ENCODE assay signal across 14 cellular contexts in genomic region chr6:156839591-156840001, GRCh38.
DNase-seq lines count a peak whose midpoint lies in the region; ATAC-seq, FAIRE-seq and TF ChIP-seq lines count a peak whose summit lies in the region.
"Had no signal": no experiment of that assay in that cellular context is flagged by ENCODE, and none has a peak within 500 bp of the region (broad histone marks: within the 10 kb centered on the region; RNA-seq: fewer than 3 reads in every experiment).

No MANE protein-coding gene starts in this region.

- H3K23me2 ChIP-seq in H9 (ENCODE audit: insufficient read length, low read depth, low read length, poor library complexity, severe bottlenecking) = no peaks in the 10 kb centered on the region

- H3K9me3 Mint-ChIP-seq in H9 = no peaks in the 10 kb centered on the region
- H3K9me3 Mint-ChIP-seq in stimulated activated effector memory CD8-positive, alpha-beta T cell treated with anti-CD3 and anti-CD28 coated beads, Interleukin-12 subunit alpha, Interleukin-12 subunit beta, amount 100 ng/mL, for 72 hours = no peaks in the 10 kb centered on the region
- H3K9me3 Mint-ChIP-seq in type B pancreatic cell = peaks cover 4% of the 10 kb centered on the region
- no peaks in the 10 kb centered on the region for H3K9me3 Mint-ChIP-seq in naive thymus-derived CD4-positive, alpha-beta T cell
- H3K9me3 Mint-ChIP-seq: activated CD4-positive, alpha-beta T cell treated with anti-CD3 and anti-CD28 coated beads, Interleukin-2, amount 10 ng/mL, durations not matched to agents 24 days and 14 days had no signal

- H3K9ac ChIP-seq in H9 (ENCODE audit: extremely low read depth, insufficient read length, low read length) (no peak overlapping the region), K562 (ENCODE audit: insufficient read depth in 1 of 2, low read depth in 2 of 2, low read length in 2 of 2) (peak overlapping the region in 1 of 2 experiments; percentile 21; a peak in 1 of 4 replicates)

- WGBS in H9 (ENCODE audit: extremely low coverage, insufficient read length, low lambda C conversion rate) = no CpG with 5 or more reads among the region's 9 CpGs
- WGBS in K562 (ENCODE audit: insufficient coverage, low coverage, missing lambda C conversion rate) = 19% methylated on average over 9 of the region's 9 CpGs

- no peak for TF ChIP-seq CTCF in H9 (conservative IDR thresholded peaks at IDR 0.05)
- no peak for TF ChIP-seq CTCF in K562 (IDR thresholded peaks at IDR 0.05 in 2 of 3, conservative IDR thresholded peaks at IDR 0.05 in 1 of 3; ENCODE audit: insufficient read depth in 2 of 3, low read depth in 1 of 3, low read length in 3 of 3)
- TF ChIP-seq CTCF in type B pancreatic cell (conservative IDR thresholded peaks at IDR 0.05) = no peak

- H3K27ac ChIP-seq in H9 (ENCODE audit: insufficient read length, low read depth, low read length) (no peak overlapping the region), K562 (ENCODE audit: extremely low read depth, low read depth, low read length) (peak overlapping the region; percentile 29; the same call in 2 of the 3 replicates)
- H3K27ac ChIP-seq in naive thymus-derived CD4-positive, alpha-beta T cell (ENCODE audit: low read depth, low read length) = no peak overlapping the region

- no peak overlapping the region for H2AFZ ChIP-seq in H9 (ENCODE audit: low read length)
- no peak overlapping the region for H2AFZ ChIP-seq in K562 (ENCODE audit: low read depth, low read length)

- no peak overlapping the region for H3T11ph ChIP-seq in H9 (ENCODE audit: low read length)

- no peaks in the 10 kb centered on the region for H3K27me3 ChIP-seq in H9 (ENCODE audit: insufficient read depth, low read length)
- H3K27me3 ChIP-seq in K562 (ENCODE audit: control insufficient read depth in 2 of 2, insufficient read depth in 2 of 2, low read length in 2 of 2) = no peaks in the 10 kb centered on the region
- no peaks in the 10 kb centered on the region for H3K27me3 ChIP-seq in naive thymus-derived CD4-positive, alpha-beta T cell (ENCODE audit: control insufficient read depth in 2 of 2, insufficient read depth in 2 of 2, low read length in 2 of 2)

- H3K56ac ChIP-seq in H9 (ENCODE audit: insufficient read length, low read depth, low read length) = no peak overlapping the region

- no peak; the same call in 1 of the 2 replicates for TF ChIP-seq EP300 in K562 (IDR thresholded peaks at IDR 0.05; ENCODE audit: low read length)

- no peak overlapping the region for H2BK120ac ChIP-seq in H9 (ENCODE audit: low read depth, low read length, poor library complexity, severe bottlenecking)

- in situ Hi-C loops in K562 (cut with MboI) = no loop called here

- BruUV-seq in K562 (replicated peaks; lab: Mats Ljungman, UMichigan) = no TSS peak

- TF ChIP-seq POLR2A in K562 (conservative IDR thresholded peaks at IDR 0.05) = no peak

- no peak overlapping the region for H4K91ac ChIP-seq in H9 (ENCODE audit: insufficient read length, low read depth, low read length)

- H4K20me1 ChIP-seq in H9 (ENCODE audit: control insufficient read depth, insufficient read depth, insufficient read length) (no peaks in the 10 kb centered on the region), K562 (replicated peaks; ENCODE audit: control insufficient read depth, insufficient read depth, low read length) (peaks cover 18% of the 10 kb centered on the region)

- H3K4me3 ChIP-seq in K562 = no peak overlapping the region
- H3K4me3 ChIP-seq in naive thymus-derived CD4-positive, alpha-beta T cell (ENCODE audit: low read length) = no peak overlapping the region

- peaks cover 4% of the 10 kb centered on the region; the same call in 1 of the 3 replicates for H3K36me3 ChIP-seq in K562 (ENCODE audit: control insufficient read depth, insufficient read depth, low read length)
- no peaks in the 10 kb centered on the region for H3K36me3 ChIP-seq in naive thymus-derived CD4-positive, alpha-beta T cell (ENCODE audit: control insufficient read depth in 2 of 3, insufficient read depth in 3 of 3, low read length in 3 of 3)

- H3K79me1 ChIP-seq in H9 (ENCODE audit: insufficient read depth, low read depth, low read length, poor library complexity, severe bottlenecking) = peaks cover 5% of the 10 kb centered on the region

- no peak overlapping the region for H2AK5ac ChIP-seq in H9 (ENCODE audit: insufficient read length, low read length)

- H3K14ac ChIP-seq in H9 (ENCODE audit: insufficient read depth, low read length) = no peak overlapping the region

- H3K18ac ChIP-seq in H9 (ENCODE audit: insufficient read length, low read depth, low read length) = no peak overlapping the region

- peaks cover 11% of the 10 kb centered on the region; the same call in 1 of the 2 replicates for H3K4me1 ChIP-seq in H9 (ENCODE audit: insufficient read depth, low read length)
- peaks cover 15 to 28% of the 10 kb centered on the region in 2 experiments for H3K4me1 ChIP-seq in K562 (replicated peaks in 1 of 2; ENCODE audit: control insufficient read depth in 2 of 2, insufficient read depth in 2 of 2, low read length in 2 of 2)
- H3K4me1 ChIP-seq in naive thymus-derived CD4-positive, alpha-beta T cell (ENCODE audit: control insufficient read depth in 2 of 2, insufficient read depth in 2 of 2, low read length in 2 of 2) = peaks cover 0 to 20% of the 10 kb centered on the region in 2 donors

- H2BK12ac ChIP-seq in H9 (ENCODE audit: insufficient read length, low read depth, low read length) = no peak overlapping the region

- intact Hi-C loops in K562 (cut with micrococcal nuclease) (loop anchor here (1.0 to 5.0 kb wide), 2 partner anchors 25 to 152 kb away; no protein-coding TSS in a partner anchor), left ventricle myocardium superior (cut with micrococcal nuclease) (loop anchor here (10.0 kb wide), 1 partner anchor 175 kb away; no protein-coding TSS in a partner anchor)
- intact Hi-C loops in naive thymus-derived CD4-positive, alpha-beta T cell (cut with micrococcal nuclease) = no loop called here

- peak; percentile 84 for FAIRE-seq in K562 (lab: Jason Lieb, UNC)
- FAIRE-seq: kidney had no signal

- H2BK15ac ChIP-seq in H9 (ENCODE audit: low read depth, low read length) = no peak overlapping the region

- no peaks in the 10 kb centered on the region for H3K9me1 ChIP-seq in K562 (ENCODE audit: control insufficient read depth, insufficient read depth, low read length)

- CTCF ChIA-PET in K562 (lab: Yijun Ruan, JAX; ENCODE audit: low intra/inter-chr PET ratio) = no interaction called here
- CTCF ChIA-PET in naive thymus-derived CD4-positive, alpha-beta T cell (lab: Charles Lee) = no interaction called here

- H2BK5ac ChIP-seq in H9 (ENCODE audit: insufficient read length, low read length) = no peak overlapping the region

- DNase-seq in H9 (no peak), K562 (ENCODE audit: extremely low read depth in 1 of 4, low spot score in 3 of 4) (peak in 3 of 4 experiments; percentile 32 to 81 (median 66)), left ventricle myocardium superior (peak; percentile 55), type B pancreatic cell (ENCODE audit: extremely low spot score, unreplicated experiment) (no peak), NCI-H1694 treated with DMSO at 0.1 percent for 48 hours (lab: John Stamatoyannopoulos, UW) (no peak), DMS 273 (lab: John Stamatoyannopoulos, UW; ENCODE audit: unreplicated experiment) (no peak)
- DNase-seq in stimulated activated effector memory CD8-positive, alpha-beta T cell treated with anti-CD3 and anti-CD28 coated beads, Interleukin-12 subunit alpha, Interleukin-12 subunit beta, amount 100 ng/mL, for 72 hours (ENCODE audit: low spot score in 2 of 2) = no peak
- DNase-seq in naive thymus-derived CD4-positive, alpha-beta T cell = no peak
- DNase-seq: activated CD4-positive, alpha-beta T cell treated with anti-CD3 and anti-CD28 coated beads, Interleukin-2, amount 10 ng/mL, durations not matched to agents 24 days and 14 days; activated gamma-delta T cell treated with Interleukin-2 at 50 U/mL for 16 hours; DMS79; kidney; NCI-H226; SIG-M5 had no signal

- no peaks in the 10 kb centered on the region for H3K27me3 Mint-ChIP-seq in H9 (ENCODE audit: low read depth)
- H3K27me3 Mint-ChIP-seq in type B pancreatic cell = no peaks in the 10 kb centered on the region
- no peaks in the 10 kb centered on the region for H3K27me3 Mint-ChIP-seq in naive thymus-derived CD4-positive, alpha-beta T cell
- H3K27me3 Mint-ChIP-seq: activated CD4-positive, alpha-beta T cell treated with anti-CD3 and anti-CD28 coated beads, Interleukin-2, amount 10 ng/mL, durations not matched to agents 24 days and 14 days had no signal

- peak; percentile 88 for ATAC-seq in K562
- peak; percentile 89 for ATAC-seq in left ventricle myocardium superior
- ATAC-seq in stimulated activated effector memory CD8-positive, alpha-beta T cell treated with anti-CD3 and anti-CD28 coated beads, Interleukin-12 subunit alpha, Interleukin-12 subunit beta, amount 100 ng/mL, for 72 hours = no peak
- no peak for ATAC-seq in naive thymus-derived CD4-positive, alpha-beta T cell

- H3K23ac ChIP-seq in H9 (ENCODE audit: insufficient read length, low read depth, low read length) = no peak overlapping the region

- H3K27ac Mint-ChIP-seq in H9 (peak overlapping the region; percentile 25 to 90 (median 65); a peak in 6 of 7 replicates), type B pancreatic cell (no peak overlapping the region)
- peak overlapping the region; percentile 82 for H3K27ac Mint-ChIP-seq in stimulated activated effector memory CD8-positive, alpha-beta T cell treated with anti-CD3 and anti-CD28 coated beads, Interleukin-12 subunit alpha, Interleukin-12 subunit beta, amount 100 ng/mL, for 72 hours
- H3K27ac Mint-ChIP-seq in naive thymus-derived CD4-positive, alpha-beta T cell = peak overlapping the region in 2 of 9 donors; percentile 9 to 47
- H3K27ac Mint-ChIP-seq: activated CD4-positive, alpha-beta T cell treated with anti-CD3 and anti-CD28 coated beads, Interleukin-2, amount 10 ng/mL, durations not matched to agents 24 days and 14 days had no signal

- H3K79me2 ChIP-seq in H9 (ENCODE audit: insufficient read depth, low read length) (peaks cover 19% of the 10 kb centered on the region), K562 (ENCODE audit: control insufficient read depth, insufficient read depth, low read length) (peaks cover 65% of the 10 kb centered on the region)

- no peak overlapping the region for H4K5ac ChIP-seq in H9 (ENCODE audit: insufficient read length, low read depth, low read length)

- H3K4me3 Mint-ChIP-seq in H9 (no peak overlapping the region), type B pancreatic cell (no peak overlapping the region)
- H3K4me3 Mint-ChIP-seq in stimulated activated effector memory CD8-positive, alpha-beta T cell treated with anti-CD3 and anti-CD28 coated beads, Interleukin-12 subunit alpha, Interleukin-12 subunit beta, amount 100 ng/mL, for 72 hours = no peak overlapping the region
- peak overlapping the region in 2 of 10 donors; percentile 13 to 37 for H3K4me3 Mint-ChIP-seq in naive thymus-derived CD4-positive, alpha-beta T cell
- H3K4me3 Mint-ChIP-seq: activated CD4-positive, alpha-beta T cell treated with anti-CD3 and anti-CD28 coated beads, Interleukin-2, amount 10 ng/mL, durations not matched to agents 24 days and 14 days had no signal

- POLR2A ChIA-PET in K562 (lab: Yijun Ruan, JAX) = interaction anchor here (0.6 to 3.1 kb wide), 6 partner anchors 9 to 219 kb away, joined by 3 to 12 read pairs (median 5); no protein-coding TSS in a partner anchor
- POLR2A ChIA-PET in naive thymus-derived CD4-positive, alpha-beta T cell (lab: Charles Lee) = interaction anchor here (1.4 kb wide), 1 partner anchor 95 kb away, joined by 3 read pairs; no protein-coding TSS in a partner anchor

- no peak overlapping the region for H3K4ac ChIP-seq in H9 (ENCODE audit: low read depth, low read length)

- no peak overlapping the region for H3K4me2 ChIP-seq in H9 (ENCODE audit: insufficient read depth, insufficient read length, low read length)
- peak overlapping the region; percentile 53 for H3K4me2 ChIP-seq in K562 (ENCODE audit: insufficient read depth, low read length)

- no peaks in the 10 kb centered on the region for H3K9me3 ChIP-seq in H9 (ENCODE audit: control insufficient read depth, low read depth, low read length)
- H3K9me3 ChIP-seq in K562 (replicated peaks; ENCODE audit: control insufficient read depth, insufficient read depth, low read depth, low read length) = no peaks in the 10 kb centered on the region
- no peaks in the 10 kb centered on the region for H3K9me3 ChIP-seq in naive thymus-derived CD4-positive, alpha-beta T cell (ENCODE audit: control insufficient read depth in 2 of 3, low read length in 3 of 3)

- H3K4me1 Mint-ChIP-seq in H9 = peaks cover 68% of the 10 kb centered on the region in 2 experiments
- peaks cover 55% of the 10 kb centered on the region for H3K4me1 Mint-ChIP-seq in stimulated activated effector memory CD8-positive, alpha-beta T cell treated with anti-CD3 and anti-CD28 coated beads, Interleukin-12 subunit alpha, Interleukin-12 subunit beta, amount 100 ng/mL, for 72 hours
- H3K4me1 Mint-ChIP-seq in type B pancreatic cell (ENCODE audit: unreplicated experiment) = peaks cover 43% of the 10 kb centered on the region
- peaks cover 37 to 82% (median 76%) of the 10 kb centered on the region in 7 donors for H3K4me1 Mint-ChIP-seq in naive thymus-derived CD4-positive, alpha-beta T cell

- TF ChIP-seq RAD21 in K562 (CRISPR knock-in tag; conservative IDR thresholded peaks at IDR 0.05 in 1 of 2, IDR thresholded peaks at IDR 0.05 in 1 of 2) = no peak

- no peak overlapping the region for H4K8ac ChIP-seq in H9 (replicated peaks; ENCODE audit: insufficient read length, low read depth, low read length)

- H3K36me3 Mint-ChIP-seq in H9 (ENCODE audit: insufficient read depth in 1 of 3, low read depth in 3 of 3) (peaks cover 0 to 9% (median 3%) of the 10 kb centered on the region in 3 experiments; a peak in 4 of 7 replicates), type B pancreatic cell (peaks cover 10% of the 10 kb centered on the region)
- peaks cover 12% of the 10 kb centered on the region for H3K36me3 Mint-ChIP-seq in stimulated activated effector memory CD8-positive, alpha-beta T cell treated with anti-CD3 and anti-CD28 coated beads, Interleukin-12 subunit alpha, Interleukin-12 subunit beta, amount 100 ng/mL, for 72 hours
- H3K36me3 Mint-ChIP-seq in naive thymus-derived CD4-positive, alpha-beta T cell = peaks cover 3 to 21% (median 5%) of the 10 kb centered on the region in 5 donors

- H2BK20ac ChIP-seq in H9 (ENCODE audit: low read depth, low read length, poor library complexity, severe bottlenecking) = no peak overlapping the region

Comparison
In these comparisons a context has a peak if more than half of its experiments do, and no peak if none do; other contexts are left out.
1. DNase-seq: peak in K562 (3 of 4) and left ventricle myocardium superior (single experiment); none in H9 (single experiment), stimulated activated effector memory CD8-positive, alpha-beta T cell treated with anti-CD3 and anti-CD28 coated beads, Interleukin-12 subunit alpha, Interleukin-12 subunit beta, amount 100 ng/mL, for 72 hours (0 of 2), type B pancreatic cell (single experiment), NCI-H1694 treated with DMSO at 0.1 percent for 48 hours (single experiment), naive thymus-derived CD4-positive, alpha-beta T cell (0 of 9) and DMS 273 (single experiment).
2. ATAC-seq: peak in K562 (single experiment) and left ventricle myocardium superior (single experiment); none in stimulated activated effector memory CD8-positive, alpha-beta T cell treated with anti-CD3 and anti-CD28 coated beads, Interleukin-12 subunit alpha, Interleukin-12 subunit beta, amount 100 ng/mL, for 72 hours (single experiment) and naive thymus-derived CD4-positive, alpha-beta T cell (single experiment).
3. intact Hi-C loops: an anchor here in K562 (1.0 to 5.0 kb wide) and left ventricle myocardium superior (10.0 kb wide); none called in naive thymus-derived CD4-positive, alpha-beta T cell.